Comparison of ENCODE assay signal across 26 cellular contexts in genomic region chr6:145561095-145561820, GRCh38.
A peak's percentile ranks its signal among the peaks of the same experiment; 100 is the strongest.
DNase-seq lines count a peak whose midpoint lies in the region; ATAC-seq, FAIRE-seq and TF ChIP-seq lines count a peak whose summit lies in the region.
"Had no signal": no experiment of that assay in that cellular context is flagged by ENCODE, and none has a peak within 500 bp of the region (broad histone marks: within the 10 kb centered on the region; RNA-seq: fewer than 3 reads in every experiment).

No MANE protein-coding gene starts in this region.

- H3K27me3 Mint-ChIP-seq in activated CD8-positive, alpha-beta T cell treated with anti-CD3 and anti-CD28 coated beads, Interleukin-2, amount 10 ng/mL, durations not matched to agents 7 days and 5 days (ENCODE audit: low read depth): no peaks in the 10 kb centered on the region
- H3K27me3 Mint-ChIP-seq in T-helper 2 cell treated with Interferon-gamma antibody and Interleukin-4, amounts not matched to agents 5 μg/mL and 100 μg/mL, for 36 hours (ENCODE audit: low read depth): no peaks in the 10 kb centered on the region

- H3K36me3 ChIP-seq in bronchial epithelial cell (ENCODE audit: control insufficient read depth, insufficient read depth, low read length): no peaks in the 10 kb centered on the region
- H3K36me3 ChIP-seq in BE2C: no peaks in the 10 kb centered on the region
- H3K36me3 ChIP-seq: BLaER1 treated with 17β-estradiol and CSF1 and Interleukin-3, amounts not matched to agents 10 nM and 100 nM; SJSA1; spleen had no signal

- no peaks in the 10 kb centered on the region for H3K4me1 ChIP-seq in BE2C
- H3K4me1 ChIP-seq: BLaER1 treated with 17β-estradiol and CSF1 and Interleukin-3, amounts not matched to agents 10 nM and 100 nM; Caco-2; SJSA1; spleen had no signal

- no peak overlapping the region for H3K4me3 Mint-ChIP-seq in activated CD8-positive, alpha-beta T cell treated with anti-CD3 and anti-CD28 coated beads, Interleukin-2, amount 10 ng/mL, durations not matched to agents 7 days and 5 days
- H3K4me3 Mint-ChIP-seq in T-helper 2 cell treated with Interferon-gamma antibody and Interleukin-4, amounts not matched to agents 5 μg/mL and 100 μg/mL, for 36 hours: no peak overlapping the region
- H3K4me3 Mint-ChIP-seq: nephron, T-helper 17 cell had no signal

- H3K27me3 ChIP-seq in bronchial epithelial cell (ENCODE audit: control insufficient read depth, insufficient read depth, low read length) (no peaks in the 10 kb centered on the region), BE2C (no peaks in the 10 kb centered on the region)
- H3K27me3 ChIP-seq: BLaER1 treated with 17β-estradiol and CSF1 and Interleukin-3, amounts not matched to agents 10 nM and 100 nM; SJSA1; spleen had no signal

- FAIRE-seq in bronchial epithelial cell (lab: Jason Lieb, UNC): no peak
- FAIRE-seq: endothelial cell of umbilical vein, GM12878, RCC 7860 had no signal

- H3K36me3 Mint-ChIP-seq in activated CD8-positive, alpha-beta T cell treated with anti-CD3 and anti-CD28 coated beads, Interleukin-2, amount 10 ng/mL, durations not matched to agents 7 days and 5 days (ENCODE audit: low read depth): no peaks in the 10 kb centered on the region
- H3K36me3 Mint-ChIP-seq in T-helper 2 cell treated with Interferon-gamma antibody and Interleukin-4, amounts not matched to agents 5 μg/mL and 100 μg/mL, for 36 hours (ENCODE audit: low read depth): no peaks in the 10 kb centered on the region

- H3K27ac Mint-ChIP-seq in activated CD8-positive, alpha-beta T cell treated with anti-CD3 and anti-CD28 coated beads, Interleukin-2, amount 10 ng/mL, durations not matched to agents 7 days and 5 days: no peak overlapping the region
- no peak overlapping the region for H3K27ac Mint-ChIP-seq in T-helper 2 cell treated with Interferon-gamma antibody and Interleukin-4, amounts not matched to agents 5 μg/mL and 100 μg/mL, for 36 hours
- H3K27ac Mint-ChIP-seq: nephron, T-helper 17 cell had no signal

- H3K4me1 Mint-ChIP-seq in activated CD8-positive, alpha-beta T cell treated with anti-CD3 and anti-CD28 coated beads, Interleukin-2, amount 10 ng/mL, durations not matched to agents 7 days and 5 days (ENCODE audit: low read depth): no peaks in the 10 kb centered on the region
- H3K4me1 Mint-ChIP-seq in T-helper 2 cell treated with Interferon-gamma antibody and Interleukin-4, amounts not matched to agents 5 μg/mL and 100 μg/mL, for 36 hours (ENCODE audit: low read depth): no peaks in the 10 kb centered on the region
- H3K4me1 Mint-ChIP-seq: nephron, T-helper 17 cell had no signal

- POLR2A ChIA-PET in activated CD8-positive, alpha-beta T cell treated with anti-CD3 and anti-CD28 coated beads, Interleukin-2, amount 10 ng/mL, durations not matched to agents 7 days and 5 days (lab: Charles Lee): interaction anchor here (0.6 kb wide), 1 partner anchor 133 kb away, joined by 3 read pairs; no protein-coding TSS in a partner anchor

- H3K4me3 ChIP-seq in bronchial epithelial cell (ENCODE audit: low read depth, low read length): no peak overlapping the region
- H3K4me3 ChIP-seq in BE2C (ENCODE audit: low read depth, low read length): no peak overlapping the region
- H3K4me3 ChIP-seq: BLaER1 treated with 17β-estradiol and CSF1 and Interleukin-3, amounts not matched to agents 10 nM and 100 nM; GM12878; SJSA1; spleen had no signal

- ATAC-seq in activated CD8-positive, alpha-beta T cell treated with anti-CD3 and anti-CD28 coated beads, Interleukin-2, amount 10 ng/mL, durations not matched to agents 7 days and 5 days: no peak
- ATAC-seq: GM12878, right cardiac atrium, T-helper 17 cell had no signal

- H3K9me3 ChIP-seq in BE2C: no peaks in the 10 kb centered on the region
- H3K9me3 ChIP-seq: BLaER1 treated with 17β-estradiol and CSF1 and Interleukin-3, amounts not matched to agents 10 nM and 100 nM; Caco-2; SJSA1; spleen had no signal

- no peaks in the 10 kb centered on the region for H3K9me3 Mint-ChIP-seq in activated CD8-positive, alpha-beta T cell treated with anti-CD3 and anti-CD28 coated beads, Interleukin-2, amount 10 ng/mL, durations not matched to agents 7 days and 5 days (ENCODE audit: insufficient read depth)
- H3K9me3 Mint-ChIP-seq in T-helper 2 cell treated with Interferon-gamma antibody and Interleukin-4, amounts not matched to agents 5 μg/mL and 100 μg/mL, for 36 hours: no peaks in the 10 kb centered on the region
- H3K9me3 Mint-ChIP-seq: nephron had no signal

- TF ChIP-seq CTCF in bronchial epithelial cell (IDR thresholded peaks at IDR 0.05; ENCODE audit: insufficient read depth, low read length, severe bottlenecking) (no peak), BE2C (IDR thresholded peaks at IDR 0.05; ENCODE audit: low read depth, low read length) (no peak)

- peak; percentile 3 for DNase-seq in DMS53 treated with DMSO at 0.1 percent for 48 hours (lab: John Stamatoyannopoulos, UW; ENCODE audit: unreplicated experiment)
- peak; percentile 8 for DNase-seq in NCI-H460 (ENCODE audit: extremely low read depth, low read depth)
- peak; percentile 70 for DNase-seq in bronchial epithelial cell (ENCODE audit: low read depth)
- DNase-seq in pons (ENCODE audit: low spot score): peak; percentile 89
- no peak for DNase-seq in activated CD8-positive, alpha-beta T cell treated with anti-CD3 and anti-CD28 coated beads, Interleukin-2, amount 10 ng/mL, durations not matched to agents 7 days and 5 days
- no peak for DNase-seq in T-helper 2 cell treated with Interferon-gamma antibody and Interleukin-4, amounts not matched to agents 5 μg/mL and 100 μg/mL, for 36 hours (ENCODE audit: low spot score)
- no peak for DNase-seq in BE2C
- no peak for DNase-seq in CD1c-positive myeloid dendritic cell (ENCODE audit: extremely low spot score)
- DNase-seq: ACHN; activated CD8-positive, alpha-beta memory T cell treated with anti-CD3 and anti-CD28 coated beads for 24 hours; activated gamma-delta T cell treated with Interleukin-2 at 50 U/mL for 16 hours; Caco-2; Kasumi-1; MV-4-11; NCI-H2171 treated with DMSO at 0.1 percent for 48 hours; NCI-H524; right cardiac atrium; spleen; T-helper 17 cell; trophoblast cell had no signal

- CTCF ChIA-PET in activated CD8-positive, alpha-beta T cell treated with anti-CD3 and anti-CD28 coated beads, Interleukin-2, amount 10 ng/mL, durations not matched to agents 7 days and 5 days (lab: Charles Lee): no interaction called here

Comparison
In these comparisons a context has a peak if more than half of its experiments do, and no peak if none do; other contexts are left out.
1. DNase-seq: peak in DMS53 treated with DMSO at 0.1 percent for 48 hours (single experiment), NCI-H460 (single experiment), bronchial epithelial cell (single experiment) and pons (single experiment); none in activated CD8-positive, alpha-beta T cell treated with anti-CD3 and anti-CD28 coated beads, Interleukin-2, amount 10 ng/mL, durations not matched to agents 7 days and 5 days (single experiment), T-helper 2 cell treated with Interferon-gamma antibody and Interleukin-4, amounts not matched to agents 5 μg/mL and 100 μg/mL, for 36 hours (single experiment), BE2C (single experiment) and CD1c-positive myeloid dendritic cell (single experiment).